In genomic region chr22:26675687-26676273, GRCh38 we compare ENCODE assay signal across 17 cellular contexts. TPM values are rescaled to one million over a fixed set of nuclear protein-coding genes. Genes with fewer than 3 reads are reported as not detected.
DNase-seq lines count a peak whose midpoint lies in the region; ATAC-seq lines count a peak whose summit lies in the region.
"Had no signal": no experiment of that assay in that cellular context is flagged by ENCODE, and none has a peak within 500 bp of the region (broad histone marks: within the 10 kb centered on the region; RNA-seq: fewer than 3 reads in every experiment).

No MANE protein-coding gene starts in this region.

- no peak for ATAC-seq in activated naive CD8-positive, alpha-beta T cell treated with anti-CD3 and anti-CD28 coated beads, Interleukin-2, amount 10 ng/mL, durations not matched to agents 7 days and 5 days (ENCODE audit: low read depth)
- ATAC-seq: HCT116 had no signal

- no peaks in the 10 kb centered on the region for H3K36me3 ChIP-seq in SJCRH30
- no peaks in the 10 kb centered on the region for H3K36me3 ChIP-seq in HAP-1 (replicated peaks)
- H3K36me3 ChIP-seq: cardiac muscle cell, vagina had no signal

- H3K27ac Mint-ChIP-seq in activated T-cell treated with anti-CD3 and anti-CD28 coated beads, Interleukin-2, amount 50 U/mL, for 24 hours: peak overlapping the region; percentile 96
- peak overlapping the region; percentile 13 to 100 (median 99) for H3K27ac Mint-ChIP-seq in IgD-negative memory B cell
- peak overlapping the region; percentile 98 for H3K27ac Mint-ChIP-seq in activated naive CD8-positive, alpha-beta T cell treated with anti-CD3 and anti-CD28 coated beads, Interleukin-2, amount 10 ng/mL, durations not matched to agents 7 days and 5 days

- in situ Hi-C loops in HAP-1 (cut with MboI; ENCODE audit: low sequenced_read_pairs): no loop called here

- POLR2A ChIA-PET in activated naive CD8-positive, alpha-beta T cell treated with anti-CD3 and anti-CD28 coated beads, Interleukin-2, amount 10 ng/mL, durations not matched to agents 7 days and 5 days (lab: Charles Lee): no interaction called here

- H3K9me3 Mint-ChIP-seq in activated T-cell treated with anti-CD3 and anti-CD28 coated beads, Interleukin-2, amount 50 U/mL, for 24 hours: no peaks in the 10 kb centered on the region
- H3K9me3 Mint-ChIP-seq in IgD-negative memory B cell: no peaks in the 10 kb centered on the region
- no peaks in the 10 kb centered on the region for H3K9me3 Mint-ChIP-seq in activated naive CD8-positive, alpha-beta T cell treated with anti-CD3 and anti-CD28 coated beads, Interleukin-2, amount 10 ng/mL, durations not matched to agents 7 days and 5 days

- H3K36me3 Mint-ChIP-seq in activated T-cell treated with anti-CD3 and anti-CD28 coated beads, Interleukin-2, amount 50 U/mL, for 24 hours (ENCODE audit: low read depth): peaks cover 53% of the 10 kb centered on the region
- H3K36me3 Mint-ChIP-seq in IgD-negative memory B cell: no peaks in the 10 kb centered on the region
- H3K36me3 Mint-ChIP-seq in activated naive CD8-positive, alpha-beta T cell treated with anti-CD3 and anti-CD28 coated beads, Interleukin-2, amount 10 ng/mL, durations not matched to agents 7 days and 5 days: peaks cover 21% of the 10 kb centered on the region

- no peak overlapping the region for H3K4me3 ChIP-seq in SJCRH30
- no peak overlapping the region for H3K4me3 ChIP-seq in HAP-1
- H3K4me3 ChIP-seq: cardiac muscle cell, stomach, vagina had no signal

- no peak overlapping the region for H3K4me3 Mint-ChIP-seq in activated T-cell treated with anti-CD3 and anti-CD28 coated beads, Interleukin-2, amount 50 U/mL, for 24 hours
- H3K4me3 Mint-ChIP-seq in IgD-negative memory B cell: peak overlapping the region in 1 of 4 donors; percentile 99
- H3K4me3 Mint-ChIP-seq in activated naive CD8-positive, alpha-beta T cell treated with anti-CD3 and anti-CD28 coated beads, Interleukin-2, amount 10 ng/mL, durations not matched to agents 7 days and 5 days: peak overlapping the region; percentile 96

- no peak overlapping the region for H3K27ac ChIP-seq in SJCRH30
- H3K27ac ChIP-seq: cardiac muscle cell, vagina had no signal

- no peaks in the 10 kb centered on the region for H3K27me3 Mint-ChIP-seq in activated T-cell treated with anti-CD3 and anti-CD28 coated beads, Interleukin-2, amount 50 U/mL, for 24 hours
- peaks cover under 1% of the 10 kb centered on the region for H3K27me3 Mint-ChIP-seq in IgD-negative memory B cell
- H3K27me3 Mint-ChIP-seq in activated naive CD8-positive, alpha-beta T cell treated with anti-CD3 and anti-CD28 coated beads, Interleukin-2, amount 10 ng/mL, durations not matched to agents 7 days and 5 days: no peaks in the 10 kb centered on the region

- peaks cover 12% of the 10 kb centered on the region; the same call in 1 of the 2 replicates for H3K4me1 ChIP-seq in SJCRH30
- peaks cover 8% of the 10 kb centered on the region for H3K4me1 ChIP-seq in HAP-1

- H3K9me3 ChIP-seq in SJCRH30 (replicated peaks) (no peaks in the 10 kb centered on the region), HAP-1 (no peaks in the 10 kb centered on the region)
- H3K9me3 ChIP-seq: stomach, vagina had no signal

- H3K4me1 Mint-ChIP-seq in activated T-cell treated with anti-CD3 and anti-CD28 coated beads, Interleukin-2, amount 50 U/mL, for 24 hours (ENCODE audit: low read depth): peaks cover 83% of the 10 kb centered on the region
- H3K4me1 Mint-ChIP-seq in IgD-negative memory B cell: peaks cover 49 to 66% (median 58%) of the 10 kb centered on the region in 3 donors
- H3K4me1 Mint-ChIP-seq in activated naive CD8-positive, alpha-beta T cell treated with anti-CD3 and anti-CD28 coated beads, Interleukin-2, amount 10 ng/mL, durations not matched to agents 7 days and 5 days: peaks cover 59% of the 10 kb centered on the region

- no peaks in the 10 kb centered on the region for H3K27me3 ChIP-seq in SJCRH30
- no peaks in the 10 kb centered on the region for H3K27me3 ChIP-seq in HAP-1 (ENCODE audit: low read depth)
- H3K27me3 ChIP-seq: cardiac muscle cell, stomach, vagina had no signal

- DNase-seq in activated T-cell treated with anti-CD3 and anti-CD28 coated beads, Interleukin-2, amount 50 U/mL, for 24 hours: no peak
- DNase-seq in activated T-cell treated with anti-CD3 and anti-CD28 coated beads for 4 hours (no peak), retina (peak; percentile 56), SJCRH30 (no peak), HAP-1 (ENCODE audit: low spot score in 2 of 2) (no peak), NCI-H1694 (lab: John Stamatoyannopoulos, UW) (no peak)
- no peak for DNase-seq in activated naive CD8-positive, alpha-beta T cell treated with anti-CD3 and anti-CD28 coated beads, Interleukin-2, amount 10 ng/mL, durations not matched to agents 7 days and 5 days
- DNase-seq: activated CD4-positive, alpha-beta T cell treated with anti-CD3 and anti-CD28 coated beads for 4 hours; hippocampal formation; posterior cingulate gyrus; stomach had no signal

RNA-seq across cellular contexts. Expression of gene MIAT, which starts 18.4 kb away (rescaled TPM):
- polyA plus RNA-seq in IgD-negative memory B cell: 0.93 TPM
- 100 to 1,000 TPM; 190 to 229 TPM for total RNA-seq in activated naive CD8-positive, alpha-beta T cell treated with anti-CD3 and anti-CD28 coated beads, Interleukin-2, amount 10 ng/mL, durations not matched to agents 7 days and 5 days
- total RNA-seq in SJCRH30 (2014; rRNA removed; shearing (Covaris generic)): 1.3 and 1.9 TPM in 2 replicates

RNA-seq across cellular contexts. Expression of gene CRYBA4, which starts 54.0 kb away (rescaled TPM):
- not detected for polyA plus RNA-seq in IgD-negative memory B cell
- not detected for total RNA-seq in activated naive CD8-positive, alpha-beta T cell treated with anti-CD3 and anti-CD28 coated beads, Interleukin-2, amount 10 ng/mL, durations not matched to agents 7 days and 5 days
- total RNA-seq in SJCRH30 (2014; rRNA removed; shearing (Covaris generic)): 0.22 TPM in 1 of 2 replicates, not detected in the other
- total RNA-seq: cardiac muscle cell; mucosa of gallbladder; stomach; T-helper 2 cell treated with Interferon-gamma antibody and Interleukin-4, amounts not matched to agents 100 ng/mL and 5 ng/mL, for 36 hours; vagina had no signal
- polyA plus RNA-seq: stomach had no signal

RNA-seq across cellular contexts. Expression of gene CRYBB1, which starts 58.0 kb away (rescaled TPM):
- 1.0 TPM for polyA plus RNA-seq in IgD-negative memory B cell
- total RNA-seq in activated naive CD8-positive, alpha-beta T cell treated with anti-CD3 and anti-CD28 coated beads, Interleukin-2, amount 10 ng/mL, durations not matched to agents 7 days and 5 days: not detected
- 0.30 and 0.48 TPM in 2 replicates for total RNA-seq in SJCRH30 (2014; rRNA removed; shearing (Covaris generic))
- total RNA-seq: cardiac muscle cell; T-helper 2 cell treated with Interferon-gamma antibody and Interleukin-4, amounts not matched to agents 100 ng/mL and 5 ng/mL, for 36 hours; vagina had no signal
- polyA plus RNA-seq: cardiac muscle cell had no signal

Comparison
In these comparisons a context has a peak if more than half of its experiments do, and no peak if none do; other contexts are left out.
1. RNA of gene MIAT, which starts 18.4 kb away (total RNA-seq): 190 to 229 TPM in activated naive CD8-positive, alpha-beta T cell treated with anti-CD3 and anti-CD28 coated beads, Interleukin-2, amount 10 ng/mL, durations not matched to agents 7 days and 5 days; 1.3 to 1.9 TPM in SJCRH30; every median in the first group is over 10 times any median in the second.
2. Peak in every context shown above with its lines, with median percentiles within 50 percentile points of each other: H3K27ac Mint-ChIP-seq.